27 cellular contexts compared by ENCODE assay signal in genomic region chr6:140548379-140548778, GRCh38.
"Had no signal": no experiment of that assay in that cellular context is flagged by ENCODE, and none has a peak within 500 bp of the region (broad histone marks: within the 10 kb centered on the region; RNA-seq: fewer than 3 reads in every experiment).

No MANE protein-coding gene starts in this region.

- H3K27ac Mint-ChIP-seq: activated CD4-positive, alpha-beta memory T cell treated with anti-CD3 and anti-CD28 coated beads for 36 hours; activated CD4-positive, alpha-beta T cell treated with anti-CD3 and anti-CD28 coated beads, Interleukin-2, amount 10 ng/mL, durations not matched to agents 24 days and 14 days; activated naive CD4-positive, alpha-beta T cell treated with anti-CD3 and anti-CD28 coated beads, Interleukin-2, amount 50 U/mL, for 24 hours; activated T-cell treated with anti-CD3 and anti-CD28 coated beads, Interleukin-2, amount 50 U/mL, for 24 hours; activated T-helper 17 cell treated with anti-CD3 and anti-CD28 coated beads, Interleukin-2, amount 50 U/mL, for 72 hours; effector memory CD8-positive, alpha-beta T cell; mesothelial cell of epicardium; naive B cell; nephron progenitor cell had no signal

- ATAC-seq: activated T-helper 17 cell treated with anti-CD3 and anti-CD28 coated beads, Interleukin-2, amount 50 U/mL, for 72 hours; effector memory CD8-positive, alpha-beta T cell; psoas muscle had no signal

- H3K9me3 ChIP-seq: ascending aorta, neutrophil, tibial nerve had no signal

- DNase-seq: activated CD4-positive, alpha-beta memory T cell treated with anti-CD3 and anti-CD28 coated beads for 36 hours; activated CD4-positive, alpha-beta T cell treated with anti-CD3 and anti-CD28 coated beads, Interleukin-2, amount 10 ng/mL, durations not matched to agents 24 days and 14 days; activated CD4-positive, CD25-positive, alpha-beta regulatory T cell treated with anti-CD3 and anti-CD28 coated beads, Interleukin-2, amount 50 U/mL, for 72 hours; activated CD8-positive, alpha-beta memory T cell treated with anti-CD3 and anti-CD28 coated beads, Interleukin-2, amount 50 U/mL, for 4 hours; activated gamma-delta T cell treated with Interleukin-2 at 50 U/mL for 16 hours; activated T-cell treated with anti-CD3 and anti-CD28 coated beads, Interleukin-2, amount 50 U/mL, for 24 hours; brain microvascular endothelial cell; caudate nucleus; cortex of kidney; effector memory CD8-positive, alpha-beta T cell; erythroblast; foreskin melanocyte; islet precursor cell; left ventricle myocardium inferior; naive B cell; nephron progenitor cell; psoas muscle; stimulated activated CD4-positive, alpha-beta T cell treated with anti-CD3 and anti-CD28 coated beads, Interleukin-2, amount 100 ng/mL, for 48 hours; stimulated activated naive CD4-positive, alpha-beta T cell treated with Interleukin-2 at 50 U/mL for 16 hours; T-helper 2 cell had no signal

- H3K27me3 ChIP-seq: ascending aorta, brain microvascular endothelial cell, neutrophil, tibial nerve had no signal

- H3K4me1 ChIP-seq: ascending aorta, left ventricle myocardium inferior, parathyroid adenoma, psoas muscle, tibial nerve had no signal

- H3K36me3 Mint-ChIP-seq: activated CD4-positive, alpha-beta memory T cell treated with anti-CD3 and anti-CD28 coated beads for 36 hours; activated naive CD4-positive, alpha-beta T cell treated with anti-CD3 and anti-CD28 coated beads, Interleukin-2, amount 50 U/mL, for 24 hours; naive B cell had no signal

- H3K4me3 Mint-ChIP-seq: activated CD4-positive, alpha-beta memory T cell treated with anti-CD3 and anti-CD28 coated beads for 36 hours; activated CD4-positive, alpha-beta T cell treated with anti-CD3 and anti-CD28 coated beads, Interleukin-2, amount 10 ng/mL, durations not matched to agents 24 days and 14 days; activated naive CD4-positive, alpha-beta T cell treated with anti-CD3 and anti-CD28 coated beads, Interleukin-2, amount 50 U/mL, for 24 hours; activated T-cell treated with anti-CD3 and anti-CD28 coated beads, Interleukin-2, amount 50 U/mL, for 24 hours; activated T-helper 17 cell treated with anti-CD3 and anti-CD28 coated beads, Interleukin-2, amount 50 U/mL, for 72 hours; effector memory CD8-positive, alpha-beta T cell; mesothelial cell of epicardium; naive B cell; nephron progenitor cell had no signal

- H3K36me3 ChIP-seq: ascending aorta, brain microvascular endothelial cell, left ventricle myocardium inferior, neutrophil, tibial nerve had no signal

- H3K27me3 Mint-ChIP-seq: activated CD4-positive, alpha-beta memory T cell treated with anti-CD3 and anti-CD28 coated beads for 36 hours; activated naive CD4-positive, alpha-beta T cell treated with anti-CD3 and anti-CD28 coated beads, Interleukin-2, amount 50 U/mL, for 24 hours; activated T-helper 17 cell treated with anti-CD3 and anti-CD28 coated beads, Interleukin-2, amount 50 U/mL, for 72 hours; effector memory CD8-positive, alpha-beta T cell; naive B cell had no signal

- H3K79me2 ChIP-seq: parathyroid adenoma had no signal

- H3K4me3 ChIP-seq: ascending aorta, left ventricle myocardium inferior, psoas muscle, tibial nerve had no signal

- H3K9me3 Mint-ChIP-seq: activated CD4-positive, alpha-beta memory T cell treated with anti-CD3 and anti-CD28 coated beads for 36 hours; activated CD4-positive, alpha-beta T cell treated with anti-CD3 and anti-CD28 coated beads, Interleukin-2, amount 10 ng/mL, durations not matched to agents 24 days and 14 days; activated naive CD4-positive, alpha-beta T cell treated with anti-CD3 and anti-CD28 coated beads, Interleukin-2, amount 50 U/mL, for 24 hours; activated T-cell treated with anti-CD3 and anti-CD28 coated beads, Interleukin-2, amount 50 U/mL, for 24 hours; activated T-helper 17 cell treated with anti-CD3 and anti-CD28 coated beads, Interleukin-2, amount 50 U/mL, for 72 hours; effector memory CD8-positive, alpha-beta T cell had no signal

- H3K4me1 Mint-ChIP-seq: activated CD4-positive, alpha-beta T cell treated with anti-CD3 and anti-CD28 coated beads, Interleukin-2, amount 10 ng/mL, durations not matched to agents 24 days and 14 days; activated naive CD4-positive, alpha-beta T cell treated with anti-CD3 and anti-CD28 coated beads, Interleukin-2, amount 50 U/mL, for 24 hours; activated T-helper 17 cell treated with anti-CD3 and anti-CD28 coated beads, Interleukin-2, amount 50 U/mL, for 72 hours; mesothelial cell of epicardium; naive B cell; nephron progenitor cell had no signal

- H3K9ac ChIP-seq: parathyroid adenoma had no signal

- H3K27ac ChIP-seq: ascending aorta, brain microvascular endothelial cell, left ventricle myocardium inferior, neutrophil, parathyroid adenoma, psoas muscle, tibial nerve had no signal

- H2AFZ ChIP-seq: parathyroid adenoma had no signal
